8 cellular contexts compared by ENCODE assay signal in the genomic region with DNA sequence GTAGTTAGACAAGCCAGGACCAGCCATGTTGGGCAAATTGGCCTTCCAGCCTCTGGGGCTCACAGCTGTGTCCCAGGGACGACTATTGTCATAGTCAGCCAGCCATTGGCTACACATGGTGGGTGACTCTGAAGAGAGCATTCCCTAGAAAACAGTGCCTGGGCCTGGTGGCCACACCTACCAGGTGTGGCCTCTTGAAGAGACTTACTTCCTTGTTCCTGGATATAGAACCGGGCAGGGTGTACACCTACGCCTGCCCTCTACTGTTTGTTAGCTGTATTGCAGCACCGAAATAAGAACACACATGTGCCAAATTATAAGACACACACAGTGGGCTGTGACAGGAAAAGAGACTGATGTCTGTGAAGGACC.
DNase-seq lines count a peak whose midpoint lies in the region; ATAC-seq and TF ChIP-seq lines count a peak whose summit lies in the region.

No MANE protein-coding gene starts in this region.

- no peaks in the 10 kb centered on the region for H3K79me2 ChIP-seq in PC-3 (ENCODE audit: low read length)

- DNase-seq in DMS79 treated with DMSO at 0.1 percent for 48 hours (lab: John Stamatoyannopoulos, UW), result peak; percentile 92
- DNase-seq in HT-29 (ENCODE audit: low spot score), result peak; percentile 90
- peak; percentile 90 for DNase-seq in PC-3
- peak; percentile 59 to 72 for DNase-seq in cardiac fibroblast (ENCODE audit: low read depth in 2 of 2)
- no peak for DNase-seq in right lobe of liver
- peak in 1 of 2 donors; percentile 34 for DNase-seq in uterus
- DNase-seq in activated T-helper 2 cell treated with anti-CD3 and anti-CD28 coated beads, Interferon-gamma antibody, Interleukin-2, Interleukin-4, amounts not matched to agents 10 μg/mL and 5 μg/mL and 100 μg/mL, durations not matched to agents 14 hours and 24 hours and 36 hours (ENCODE audit: low spot score), result no peak

- H3K4me1 ChIP-seq in PC-3 (ENCODE audit: insufficient read depth, low read length), result no peaks in the 10 kb centered on the region
- peaks cover 0 to 10% (median 4%) of the 10 kb centered on the region in 4 donors for H3K4me1 ChIP-seq in right lobe of liver
- peaks cover 5 to 12% of the 10 kb centered on the region in 2 donors for H3K4me1 ChIP-seq in uterus

- H3K9me2 ChIP-seq in PC-3 (replicated peaks; ENCODE audit: low read length), result no peaks in the 10 kb centered on the region

- peak; percentile 83 for ATAC-seq in PC-3
- peak; percentile 79 to 86 (median 80) for ATAC-seq in right lobe of liver
- ATAC-seq in HG02642 (IDR thresholded peaks at IDR 0.05; ENCODE audit: poor library complexity, unreplicated experiment), result no peak

- intact Hi-C loops in PC-3 (cut with micrococcal nuclease), result no loop called here
- intact Hi-C loops in right lobe of liver (cut with DNase I), result no loop called here
- intact Hi-C loops in uterus (cut with DNase I; ENCODE audit: low total_unique reads), result no loop called here
- intact Hi-C loops in activated T-helper 2 cell treated with anti-CD3 and anti-CD28 coated beads, Interferon-gamma antibody, Interleukin-2, Interleukin-4, amounts not matched to agents 10 μg/mL and 5 μg/mL and 100 μg/mL, durations not matched to agents 14 hours and 24 hours and 36 hours (cut with micrococcal nuclease), result no loop called here

- peaks cover 1% of the 10 kb centered on the region for H3K4me1 Mint-ChIP-seq in activated T-helper 2 cell treated with anti-CD3 and anti-CD28 coated beads, Interferon-gamma antibody, Interleukin-2, Interleukin-4, amounts not matched to agents 10 μg/mL and 5 μg/mL and 100 μg/mL, durations not matched to agents 14 hours and 24 hours and 36 hours (ENCODE audit: low read depth)

- CTCF ChIA-PET in PC-3 (lab: Charles Lee), result interaction anchor here (0.5 kb wide), 1 partner anchor 25 kb away, joined by 4 read pairs; no protein-coding TSS in a partner anchor

- H3K4me3 Mint-ChIP-seq in activated T-helper 2 cell treated with anti-CD3 and anti-CD28 coated beads, Interferon-gamma antibody, Interleukin-2, Interleukin-4, amounts not matched to agents 10 μg/mL and 5 μg/mL and 100 μg/mL, durations not matched to agents 14 hours and 24 hours and 36 hours (ENCODE audit: low read depth), result no peak overlapping the region

- no peak overlapping the region for H3K27ac ChIP-seq in PC-3 (ENCODE audit: low read length)
- no peak overlapping the region for H3K27ac ChIP-seq in right lobe of liver
- H3K27ac ChIP-seq in uterus, result no peak overlapping the region

- no peak overlapping the region for H2AFZ ChIP-seq in PC-3 (ENCODE audit: low read length)

- no peak overlapping the region for H3K9ac ChIP-seq in PC-3 (ENCODE audit: low read length)

- H3F3A ChIP-seq in PC-3 (ENCODE audit: low read length, unreplicated experiment), result no peaks in the 10 kb centered on the region

- TF ChIP-seq POLR2A in right lobe of liver (IDR thresholded peaks at IDR 0.05) (no peak), uterus (IDR thresholded peaks at IDR 0.05) (no peak)

- H3K27me3 ChIP-seq in PC-3 (ENCODE audit: low read length), result peaks cover 55% of the 10 kb centered on the region
- H3K27me3 ChIP-seq in right lobe of liver, result no peaks in the 10 kb centered on the region
- no peaks in the 10 kb centered on the region for H3K27me3 ChIP-seq in uterus

- BruUV-seq in PC-3 (replicated peaks; lab: Mats Ljungman, UMichigan), result no TSS peak

- H3K36me3 ChIP-seq in PC-3 (ENCODE audit: low read depth, low read length) (no peaks in the 10 kb centered on the region), right lobe of liver (no peaks in the 10 kb centered on the region), uterus (no peaks in the 10 kb centered on the region)

- no peak overlapping the region for H3K27ac Mint-ChIP-seq in activated T-helper 2 cell treated with anti-CD3 and anti-CD28 coated beads, Interferon-gamma antibody, Interleukin-2, Interleukin-4, amounts not matched to agents 10 μg/mL and 5 μg/mL and 100 μg/mL, durations not matched to agents 14 hours and 24 hours and 36 hours

- no peaks in the 10 kb centered on the region for H3K36me3 Mint-ChIP-seq in activated T-helper 2 cell treated with anti-CD3 and anti-CD28 coated beads, Interferon-gamma antibody, Interleukin-2, Interleukin-4, amounts not matched to agents 10 μg/mL and 5 μg/mL and 100 μg/mL, durations not matched to agents 14 hours and 24 hours and 36 hours (ENCODE audit: low read depth)

- H3K9me3 ChIP-seq in PC-3 (ENCODE audit: low read length) (no peaks in the 10 kb centered on the region), right lobe of liver (no peaks in the 10 kb centered on the region), uterus (no peaks in the 10 kb centered on the region)

- TF ChIP-seq CTCF in PC-3 (conservative IDR thresholded peaks at IDR 0.05; ENCODE audit: low read depth, low read length) (peak; percentile 91), cardiac fibroblast (IDR thresholded peaks at IDR 0.05; ENCODE audit: low read depth, low read length) (peak; percentile 51), right lobe of liver (IDR thresholded peaks at IDR 0.05) (peak; percentile 66 to 69 (median 66)), uterus (IDR thresholded peaks at IDR 0.05) (peak; percentile 45 to 61 (median 55))

- no peak overlapping the region for H3K4me2 ChIP-seq in PC-3 (ENCODE audit: low read length)

- 11% methylated on average over 4 of the region's 4 CpGs for WGBS in right lobe of liver (ENCODE audit: insufficient coverage, low coverage, low lambda C conversion rate, missing lambda C conversion rate)

- no peaks in the 10 kb centered on the region for H3K27me3 Mint-ChIP-seq in activated T-helper 2 cell treated with anti-CD3 and anti-CD28 coated beads, Interferon-gamma antibody, Interleukin-2, Interleukin-4, amounts not matched to agents 10 μg/mL and 5 μg/mL and 100 μg/mL, durations not matched to agents 14 hours and 24 hours and 36 hours (ENCODE audit: low read depth)

- H3K9me3 Mint-ChIP-seq in activated T-helper 2 cell treated with anti-CD3 and anti-CD28 coated beads, Interferon-gamma antibody, Interleukin-2, Interleukin-4, amounts not matched to agents 10 μg/mL and 5 μg/mL and 100 μg/mL, durations not matched to agents 14 hours and 24 hours and 36 hours, result peaks cover 12% of the 10 kb centered on the region

- H3K4me3 ChIP-seq in PC-3 (ENCODE audit: low read length) (no peak overlapping the region), cardiac fibroblast (replicated peaks in 1 of 2; ENCODE audit: low read depth in 2 of 2, low read length in 2 of 2) (no peak overlapping the region), right lobe of liver (no peak overlapping the region), uterus (no peak overlapping the region)

- no peaks in the 10 kb centered on the region for H4K20me1 ChIP-seq in PC-3 (ENCODE audit: low read length)

- POLR2A ChIA-PET in PC-3 (lab: Charles Lee; ENCODE audit: unreplicated experiment), result no interaction called here

Comparison
In these comparisons a context has a peak if more than half of its experiments do, and no peak if none do; other contexts are left out.
1. DNase-seq: peak in DMS79 treated with DMSO at 0.1 percent for 48 hours (single experiment), HT-29 (single experiment), PC-3 (single experiment) and cardiac fibroblast (2 of 2); none in right lobe of liver (0 of 3) and activated T-helper 2 cell treated with anti-CD3 and anti-CD28 coated beads, Interferon-gamma antibody, Interleukin-2, Interleukin-4, amounts not matched to agents 10 μg/mL and 5 μg/mL and 100 μg/mL, durations not matched to agents 14 hours and 24 hours and 36 hours (single experiment).
2. Peak in every context shown above with its lines, with median percentiles within 50 percentile points of each other: CTCF ChIP-seq.